ENCODE assay signal across 8 cellular contexts in genomic region chr19:47157455-47158321, GRCh38. TPM values are rescaled to one million over a fixed set of nuclear protein-coding genes. Genes with fewer than 3 reads are reported as not detected.
A peak's percentile ranks its signal among the peaks of the same experiment; 100 is the strongest.
DNase-seq lines count a peak whose midpoint lies in the region; TF ChIP-seq lines count a peak whose summit lies in the region.

No MANE protein-coding gene starts in this region.

- H3K9ac ChIP-seq in GM23248 (no peak overlapping the region; the same call in 1 of the 2 replicates), smooth muscle cell (ENCODE audit: low read depth) (no peak overlapping the region)

- DNase-seq in GM23248 (peak; percentile 68), RPMI8226 (peak; percentile 50), breast epithelium (ENCODE audit: low spot score in 2 of 2) (peak in 1 of 2 donors; percentile 58), iPS-NIHi11 (ENCODE audit: low spot score) (peak; percentile 84), smooth muscle cell (lab: John Stamatoyannopoulos, UW; ENCODE audit: unreplicated experiment) (no peak), NCI-H2196 (lab: John Stamatoyannopoulos, UW; ENCODE audit: unreplicated experiment) (no peak), NCI-H2029 (lab: John Stamatoyannopoulos, UW) (no peak), SW480 (ENCODE audit: low spot score) (no peak)

- peaks cover 38% of the 10 kb centered on the region for H3F3A ChIP-seq in GM23248 (ENCODE audit: insufficient read depth)
- H3F3A ChIP-seq in smooth muscle cell (ENCODE audit: low read depth): peaks cover 12% of the 10 kb centered on the region

- H3K79me2 ChIP-seq in GM23248 (ENCODE audit: insufficient read depth) (peaks cover 45% of the 10 kb centered on the region), smooth muscle cell (ENCODE audit: low read depth) (peaks cover 3% of the 10 kb centered on the region)

- in situ Hi-C loops in GM23248 (cut with MboI): no loop called here

- no peak overlapping the region for H3K4me3 ChIP-seq in GM23248
- H3K4me3 ChIP-seq in breast epithelium: peak overlapping the region in 2 of 3 donors; percentile 7 to 47
- H3K4me3 ChIP-seq in smooth muscle cell: no peak overlapping the region

- TF ChIP-seq CTCF in breast epithelium (IDR thresholded peaks at IDR 0.05): peak in 2 of 3 donors; percentile 14 to 28
- no peak for TF ChIP-seq CTCF in smooth muscle cell (IDR thresholded peaks at IDR 0.05; ENCODE audit: borderline replicate concordance, insufficient read depth, poor library complexity, severe bottlenecking)

- no peaks in the 10 kb centered on the region for H3K9me2 ChIP-seq in GM23248 (ENCODE audit: insufficient read depth)

- peaks cover 42% of the 10 kb centered on the region for H3K4me1 ChIP-seq in GM23248 (ENCODE audit: insufficient read depth)
- H3K4me1 ChIP-seq in breast epithelium: peaks cover 11 to 21% of the 10 kb centered on the region in 2 donors
- H3K4me1 ChIP-seq in smooth muscle cell (ENCODE audit: low read depth): peaks cover 19% of the 10 kb centered on the region

- H3K4me2 ChIP-seq in GM23248 (ENCODE audit: unreplicated experiment) (peak overlapping the region; percentile 39), smooth muscle cell (peak overlapping the region; percentile 75)

- H2AFZ ChIP-seq in GM23248 (no peak overlapping the region), smooth muscle cell (ENCODE audit: low read depth) (no peak overlapping the region)

- WGBS in GM23248 (ENCODE audit: low coverage in 1 of 2, low lambda C conversion rate in 2 of 2, missing lambda C conversion rate in 2 of 2), 2 experiments: 53 to 58% methylated on average over 10 of the region's 10 CpGs
- 29% methylated on average over 10 of the region's 10 CpGs for WGBS in smooth muscle cell (ENCODE audit: low lambda C conversion rate)

- H3K9me3 ChIP-seq in GM23248 (ENCODE audit: low read depth) (no peaks in the 10 kb centered on the region), breast epithelium (no peaks in the 10 kb centered on the region), smooth muscle cell (replicated peaks; ENCODE audit: low read depth) (no peaks in the 10 kb centered on the region)

- peaks cover 36% of the 10 kb centered on the region for H3K36me3 ChIP-seq in GM23248 (ENCODE audit: low read depth)
- H3K36me3 ChIP-seq in breast epithelium: no peaks in the 10 kb centered on the region
- no peaks in the 10 kb centered on the region for H3K36me3 ChIP-seq in smooth muscle cell (ENCODE audit: low read depth)

- intact Hi-C loops in breast epithelium (cut with DNase I; ENCODE audit: low total_unique reads): no loop called here

- peak overlapping the region; percentile 63 for H3K27ac ChIP-seq in GM23248
- peak overlapping the region; percentile 89 to 93 for H3K27ac ChIP-seq in breast epithelium
- peak overlapping the region; percentile 77 for H3K27ac ChIP-seq in smooth muscle cell (ENCODE audit: low read depth)

- H4K20me1 ChIP-seq in GM23248 (ENCODE audit: insufficient read depth): no peaks in the 10 kb centered on the region
- H4K20me1 ChIP-seq in smooth muscle cell (ENCODE audit: low read depth): peaks cover 23% of the 10 kb centered on the region

- no peak for TF ChIP-seq POLR2A in breast epithelium (IDR thresholded peaks at IDR 0.05)

- H3K27me3 ChIP-seq in GM23248 (replicated peaks; ENCODE audit: insufficient read depth) (no peaks in the 10 kb centered on the region), breast epithelium (no peaks in the 10 kb centered on the region), smooth muscle cell (ENCODE audit: low read depth) (no peaks in the 10 kb centered on the region)

RNA-seq across cellular contexts. Expression of gene SAE1, which starts 27.1 kb away (rescaled TPM):
- 132 and 177 TPM in 2 replicates for total RNA-seq in GM23248 (2014; rRNA removed; shearing (Covaris generic))
- polyA plus RNA-seq in GM23248 (2016; fragmentation: Nextera tagmentation; extraction: Ambion mirVana) (143 and 154 TPM in 2 replicates), smooth muscle cell (70.8 and 89.4 TPM in 2 replicates)
- total RNA-seq in breast epithelium (10 to 100 TPM; 44.6 to 61.4 (median 55.7) TPM), smooth muscle cell (65.9 and 67.4 TPM in 2 replicates)

RNA-seq across cellular contexts. Expression of gene ZC3H4, which starts 44.1 kb away (rescaled TPM):
- 9.1 and 9.9 TPM in 2 replicates for total RNA-seq in GM23248 (2014; rRNA removed; shearing (Covaris generic))
- polyA plus RNA-seq in GM23248 (2016; fragmentation: Nextera tagmentation; extraction: Ambion mirVana) (6.0 and 7.0 TPM in 2 replicates), smooth muscle cell (1.9 and 3.5 TPM in 2 replicates)
- total RNA-seq in breast epithelium (10 to 100 TPM; 17.7 to 23.4 (median 19.5) TPM), smooth muscle cell (6.6 and 9.3 TPM in 2 replicates)

Comparison
In these comparisons a context has a peak if more than half of its experiments do, and no peak if none do; other contexts are left out.
1. DNase-seq: peak in GM23248 (single experiment), RPMI8226 (single experiment) and iPS-NIHi11 (single experiment); none in smooth muscle cell (single experiment), NCI-H2196 (single experiment), NCI-H2029 (single experiment) and SW480 (single experiment).
2. H3K4me3 ChIP-seq: peak in breast epithelium (2 of 3); none in GM23248 (single experiment) and smooth muscle cell (single experiment).
3. Peak in every context shown above with its lines, with median percentiles within 50 percentile points of each other: H3K27ac ChIP-seq.